In the genomic region with DNA sequence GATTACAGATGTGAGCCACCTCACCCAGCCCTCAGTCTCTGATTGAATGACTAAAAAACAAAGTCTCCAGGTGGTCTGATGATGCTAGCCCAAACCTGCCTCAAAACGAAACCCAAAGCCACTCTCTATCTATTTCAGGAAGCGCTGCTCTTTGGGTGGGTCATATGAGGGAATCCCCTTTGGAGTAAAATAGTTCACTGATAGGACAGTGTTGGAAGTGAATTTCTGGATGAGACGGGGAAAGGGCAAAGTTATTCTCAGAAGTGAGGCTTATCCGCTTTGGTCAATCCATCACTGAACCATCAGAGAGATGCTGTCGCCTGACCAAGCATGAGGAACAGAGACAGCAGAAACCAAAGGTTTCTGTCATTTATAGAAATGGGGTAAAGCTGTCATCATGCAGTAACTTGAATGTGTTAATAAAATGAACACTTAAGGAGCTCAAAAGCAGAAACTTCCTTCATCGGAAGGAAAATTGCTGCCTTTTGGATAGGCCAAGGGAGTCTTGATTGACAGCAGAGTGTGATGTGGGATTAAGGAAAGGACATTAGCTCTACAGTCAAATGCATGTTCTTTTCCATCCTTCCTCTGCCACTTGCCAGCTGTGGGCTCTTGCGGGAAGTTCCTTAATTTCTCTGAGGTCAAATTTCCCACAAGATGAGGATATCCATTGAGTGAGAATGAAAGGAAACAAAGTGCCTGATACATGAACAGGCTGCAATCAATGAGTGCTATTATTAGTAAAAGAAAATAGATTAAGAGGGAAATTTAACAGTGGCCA, we compare ENCODE assay signal across 16 cellular contexts.
DNase-seq lines count a peak whose midpoint lies in the region; ATAC-seq and TF ChIP-seq lines count a peak whose summit lies in the region.
"Had no signal": no experiment of that assay in that cellular context is flagged by ENCODE, and none has a peak within 500 bp of the region (broad histone marks: within the 10 kb centered on the region; RNA-seq: fewer than 3 reads in every experiment).

No MANE protein-coding gene starts in this region.

- no peak overlapping the region for H3K4me3 ChIP-seq in mammary epithelial cell (replicated peaks in 1 of 3; ENCODE audit: insufficient read depth in 1 of 3, low read depth in 2 of 3, low read length in 3 of 3)
- H3K4me3 ChIP-seq: left lung had no signal

- H3K27me3 ChIP-seq in mammary epithelial cell (ENCODE audit: insufficient read depth, low read length): no peaks in the 10 kb centered on the region
- H3K27me3 ChIP-seq: left lung had no signal

- dilution Hi-C loops in mammary epithelial cell (cut with HindIII; ENCODE audit: low sequenced_read_pairs): no loop called here

- H2AFZ ChIP-seq in mammary epithelial cell (ENCODE audit: low read depth, low read length): no peak overlapping the region

- WGBS in mammary epithelial cell (ENCODE audit: low coverage, missing lambda C conversion rate): 89% methylated on average over 7 of the region's 7 CpGs

- H3K9ac ChIP-seq in mammary epithelial cell (ENCODE audit: insufficient read depth, low read length): no peak overlapping the region

- TF ChIP-seq CTCF in mammary epithelial cell (conservative IDR thresholded peaks at IDR 0.05 in 1 of 2, IDR thresholded peaks at IDR 0.05 in 1 of 2; ENCODE audit: extremely low read depth in 1 of 2, insufficient read depth in 1 of 2, low read depth in 1 of 2, low read length in 2 of 2): no peak

- H4K20me1 ChIP-seq in mammary epithelial cell (ENCODE audit: insufficient read depth, low read length): no peaks in the 10 kb centered on the region

- H3K9me3 ChIP-seq in mammary epithelial cell (replicated peaks; ENCODE audit: insufficient read depth, low read length): no peaks in the 10 kb centered on the region
- H3K9me3 ChIP-seq: left lung had no signal

- no peaks in the 10 kb centered on the region for H3K79me2 ChIP-seq in mammary epithelial cell (ENCODE audit: insufficient read depth, low read length)

- H3K36me3 ChIP-seq in mammary epithelial cell (ENCODE audit: insufficient read depth, low read length): no peaks in the 10 kb centered on the region
- H3K36me3 ChIP-seq: left lung, WERI-Rb-1 had no signal

- DNase-seq in Right ventricle myocardium inferior (ENCODE audit: missing footprints): no peak
- DNase-seq in stimulated activated CD4-positive, alpha-beta T cell treated with anti-CD3 and anti-CD28 coated beads, Interleukin-2, amount 100 ng/mL, for 48 hours: no peak
- DNase-seq in mammary epithelial cell: no peak
- DNase-seq in kidney glomerular epithelial cell (lab: John Stamatoyannopoulos, UW): no peak
- DNase-seq: activated gamma-delta T cell treated with Interleukin-2 at 50 U/mL for 16 hours; CD4-positive, CD25-positive, alpha-beta regulatory T cell; KBM-7; left lung; occipital lobe; RPMI8226; stimulated activated CD4-positive, alpha-beta T cell treated with anti-CD3 and anti-CD28 coated beads, Interleukin-2, amount 100 ng/mL, for 24 hours; WERI-Rb-1 had no signal

- ATAC-seq in GM18508 (IDR thresholded peaks at IDR 0.05; ENCODE audit: insufficient read depth, unreplicated experiment) (peak; percentile 94), GM19452 (IDR thresholded peaks at IDR 0.05; ENCODE audit: unreplicated experiment) (peak; percentile 89), HG02870 (IDR thresholded peaks at IDR 0.05; ENCODE audit: unreplicated experiment) (peak; percentile 89), HG03521 (IDR thresholded peaks at IDR 0.05; ENCODE audit: unreplicated experiment) (peak; percentile 90), Right ventricle myocardium inferior (no peak)
- ATAC-seq: left lung had no signal

- in situ Hi-C loops in mammary epithelial cell (cut with MboI; ENCODE audit: low sequenced_read_pairs in 2 of 2): no loop called here

- intact Hi-C loops in Right ventricle myocardium inferior (cut with DNase I): no loop called here
- intact Hi-C loops in mammary epithelial cell (cut with micrococcal nuclease): no loop called here

- CTCF ChIA-PET in mammary epithelial cell (lab: Charles Lee; ENCODE audit: low non-redundant PET): no interaction called here

- H3K27ac ChIP-seq in mammary epithelial cell (ENCODE audit: insufficient read depth, low read depth, low read length): no peak overlapping the region
- H3K27ac ChIP-seq: left lung, WERI-Rb-1 had no signal

- no TSS peak for BruUV-seq in mammary epithelial cell (replicated peaks; lab: Mats Ljungman, UMichigan)

- H3K4me1 ChIP-seq in mammary epithelial cell (ENCODE audit: insufficient read depth, low read length): no peaks in the 10 kb centered on the region
- H3K4me1 ChIP-seq: left lung had no signal

- H3K4me2 ChIP-seq in mammary epithelial cell (ENCODE audit: insufficient read depth, low read depth, low read length): no peak overlapping the region
